ENCODE assay signal across 8 cellular contexts in the genomic region with DNA sequence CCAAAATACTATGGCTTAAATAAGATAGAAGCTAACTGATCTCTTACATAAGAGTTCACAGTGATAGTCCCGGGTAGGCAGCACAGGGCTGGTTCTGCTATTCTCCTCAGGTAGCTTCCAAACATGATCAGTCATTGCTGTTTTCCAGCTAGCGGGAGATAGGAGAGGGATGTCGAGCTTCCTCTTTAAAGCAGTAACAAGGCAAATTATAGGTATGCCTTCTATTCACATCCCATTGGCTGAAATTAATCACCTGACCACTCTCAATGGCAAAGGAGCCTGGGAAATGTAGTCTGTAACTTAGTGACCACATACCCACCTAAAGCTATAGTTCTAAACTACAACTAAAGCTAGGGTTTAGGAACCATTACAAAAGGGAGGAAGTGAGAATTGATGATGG. TPM values are rescaled to one million over a fixed set of nuclear protein-coding genes. Genes with fewer than 3 reads are reported as not detected.
A peak's percentile ranks its signal among the peaks of the same experiment; 100 is the strongest.
DNase-seq lines count a peak whose midpoint lies in the region; ATAC-seq and TF ChIP-seq lines count a peak whose summit lies in the region.

No MANE protein-coding gene starts in this region.

- H3K4me1 ChIP-seq in iPS DF 6.9 (ENCODE audit: control insufficient read depth, insufficient read depth, low read length) (no peaks in the 10 kb centered on the region), upper lobe of right lung (no peaks in the 10 kb centered on the region), stomach (no peaks in the 10 kb centered on the region)

- H3K9me3 Mint-ChIP-seq in activated CD8-positive, alpha-beta T cell treated with anti-CD3 and anti-CD28 coated beads for 36 hours: no peaks in the 10 kb centered on the region

- no peak overlapping the region for H3K27ac Mint-ChIP-seq in activated CD8-positive, alpha-beta T cell treated with anti-CD3 and anti-CD28 coated beads for 36 hours

- peak; percentile 92 for ATAC-seq in GM19397 (IDR thresholded peaks at IDR 0.05; ENCODE audit: unreplicated experiment)
- ATAC-seq in HG03280 (IDR thresholded peaks at IDR 0.05; ENCODE audit: unreplicated experiment): peak; percentile 98
- peak; percentile 94 for ATAC-seq in activated CD8-positive, alpha-beta T cell treated with anti-CD3 and anti-CD28 coated beads for 36 hours
- ATAC-seq in upper lobe of right lung: peak; percentile 78

- CTCF ChIA-PET in activated CD8-positive, alpha-beta T cell treated with anti-CD3 and anti-CD28 coated beads for 36 hours (lab: Charles Lee): interaction anchor here (1.4 kb wide), 1 partner anchor 12 kb away, joined by 3 read pairs; no protein-coding TSS in a partner anchor

- no peak overlapping the region; the same call in 1 of the 2 replicates for H3K4me3 ChIP-seq in iPS DF 6.9 (ENCODE audit: low read length)
- H3K4me3 ChIP-seq in upper lobe of right lung: no peak overlapping the region
- no peak overlapping the region for H3K4me3 ChIP-seq in stomach

- POLR2A ChIA-PET in activated CD8-positive, alpha-beta T cell treated with anti-CD3 and anti-CD28 coated beads for 36 hours (lab: Charles Lee): interaction anchor here (0.7 to 0.9 kb wide), 2 partner anchors 9 to 34 kb away, joined by 3 read pairs; partner anchors contain the start of gene VRK1

- H3K36me3 ChIP-seq in iPS DF 6.9 (ENCODE audit: control insufficient read depth, insufficient read depth, low read length) (no peaks in the 10 kb centered on the region; the same call in 1 of the 2 replicates), upper lobe of right lung (no peaks in the 10 kb centered on the region), stomach (no peaks in the 10 kb centered on the region)

- H3K27me3 Mint-ChIP-seq in activated CD8-positive, alpha-beta T cell treated with anti-CD3 and anti-CD28 coated beads for 36 hours: peaks cover 3% of the 10 kb centered on the region

- no peaks in the 10 kb centered on the region for H3K36me3 Mint-ChIP-seq in activated CD8-positive, alpha-beta T cell treated with anti-CD3 and anti-CD28 coated beads for 36 hours (ENCODE audit: low read depth)

- H3K9me3 ChIP-seq in iPS DF 6.9 (ENCODE audit: control insufficient read depth, insufficient read depth, low read length) (no peaks in the 10 kb centered on the region), upper lobe of right lung (no peaks in the 10 kb centered on the region), stomach (no peaks in the 10 kb centered on the region)

- no peak for TF ChIP-seq CTCF in activated CD8-positive, alpha-beta T cell treated with anti-CD3 and anti-CD28 coated beads for 36 hours (IDR thresholded peaks at IDR 0.05)
- no peak for TF ChIP-seq CTCF in upper lobe of right lung (IDR thresholded peaks at IDR 0.05)
- TF ChIP-seq CTCF in stomach (IDR thresholded peaks at IDR 0.05): no peak

- H3K4me1 Mint-ChIP-seq in activated CD8-positive, alpha-beta T cell treated with anti-CD3 and anti-CD28 coated beads for 36 hours (ENCODE audit: low read depth): no peaks in the 10 kb centered on the region

- DNase-seq in ELR (ENCODE audit: low read depth): peak; percentile 78
- peak; percentile 33 to 81 for DNase-seq in NCI-H446 (lab: John Stamatoyannopoulos, UW)
- DNase-seq in activated CD8-positive, alpha-beta T cell treated with anti-CD3 and anti-CD28 coated beads for 36 hours: peak; percentile 35
- peak; percentile 75 for DNase-seq in iPS DF 6.9 (ENCODE audit: low read depth, low spot score)
- DNase-seq in upper lobe of right lung: no peak
- no peak for DNase-seq in stomach

- TF ChIP-seq POLR2A in stomach (IDR thresholded peaks at IDR 0.05): no peak

- WGBS in iPS DF 6.9 (ENCODE audit: insufficient coverage, insufficient read length): no CpG with 5 or more reads among the region's 3 CpGs
- 3 to 9% (median 5%) methylated on average over 3 of the region's 3 CpGs for whole genome bisulfite sequencing in stomach, 5 donors

- TF ChIP-seq EP300 in stomach (IDR thresholded peaks at IDR 0.05): no peak

- peak overlapping the region; percentile 48 for H3K4me3 Mint-ChIP-seq in activated CD8-positive, alpha-beta T cell treated with anti-CD3 and anti-CD28 coated beads for 36 hours

- no peak overlapping the region for H3K27ac ChIP-seq in iPS DF 6.9 (ENCODE audit: low read length)
- H3K27ac ChIP-seq in upper lobe of right lung: no peak overlapping the region
- no peak overlapping the region for H3K27ac ChIP-seq in stomach

- H3K27me3 ChIP-seq in iPS DF 6.9 (ENCODE audit: control insufficient read depth, insufficient read depth, low read length) (no peaks in the 10 kb centered on the region), upper lobe of right lung (no peaks in the 10 kb centered on the region), stomach (peaks cover 0 to 5% (median 4%) of the 10 kb centered on the region in 3 donors)

- intact Hi-C loops in activated CD8-positive, alpha-beta T cell treated with anti-CD3 and anti-CD28 coated beads for 36 hours (cut with micrococcal nuclease): no loop called here
- intact Hi-C loops in upper lobe of right lung (cut with DNase I) (no loop called here), stomach (cut with DNase I; ENCODE audit: low total_unique reads) (no loop called here)

RNA-seq across cellular contexts. Expression of gene VRK1, which starts 34.5 kb away (rescaled TPM):
- 10 to 100 TPM; 80.8 to 82.4 TPM for total RNA-seq in activated CD8-positive, alpha-beta T cell treated with anti-CD3 and anti-CD28 coated beads for 36 hours
- total RNA-seq in upper lobe of right lung (10.2 TPM), stomach (10 to 100 TPM in 1 of 5 donors, 1 to 10 TPM in 3, not detected in 1; 1.2 to 45.7 (median 8.3) TPM)
- 10 to 100 TPM; 10.6 to 14.1 (median 12.7) TPM for polyA plus RNA-seq in stomach

Comparison
In these comparisons a context has a peak if more than half of its experiments do, and no peak if none do; other contexts are left out.
1. DNase-seq: peak in ELR (single experiment), NCI-H446 (2 of 2), activated CD8-positive, alpha-beta T cell treated with anti-CD3 and anti-CD28 coated beads for 36 hours (single experiment) and iPS DF 6.9 (single experiment); none in upper lobe of right lung (single experiment) and stomach (single experiment).
2. Peak in every context shown above with its lines, with median percentiles within 50 percentile points of each other: ATAC-seq.